Comparison of ENCODE assay signal across 27 cellular contexts in the genomic region with DNA sequence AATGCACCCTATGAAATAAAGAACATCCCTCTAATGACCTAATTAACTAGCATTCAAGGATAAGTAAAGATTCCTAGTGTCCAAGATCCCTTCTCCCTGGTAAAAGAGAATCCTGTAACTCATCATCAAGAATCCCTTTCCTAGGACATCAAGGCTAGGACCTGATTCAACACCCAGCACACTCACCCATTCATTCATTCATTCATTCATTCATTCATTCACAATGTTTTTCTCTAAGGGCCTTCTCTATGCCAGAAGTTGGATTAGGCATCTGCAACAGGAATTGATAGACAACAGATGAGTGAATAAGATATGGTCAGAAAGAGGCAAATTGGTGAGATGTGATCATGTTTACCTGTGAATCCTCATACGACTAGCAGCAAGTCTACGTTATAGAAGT.
"Had no signal": no experiment of that assay in that cellular context is flagged by ENCODE, and none has a peak within 500 bp of the region (broad histone marks: within the 10 kb centered on the region; RNA-seq: fewer than 3 reads in every experiment).

No MANE protein-coding gene starts in this region.

- H3K4me1 ChIP-seq: heart right ventricle had no signal

- H3K27ac ChIP-seq: coronary artery, dorsolateral prefrontal cortex, epithelial cell of prostate, esophagus squamous epithelium, gastrocnemius medialis, heart right ventricle, left lung, lower lobe of right lung had no signal

- H3K9me3 ChIP-seq: esophagus squamous epithelium, gastrocnemius medialis, heart right ventricle, left lung, lower lobe of right lung, mucosa of descending colon had no signal

- ATAC-seq: effector memory CD8-positive, alpha-beta T cell; esophagus mucosa; gastrocnemius medialis; heart right ventricle; left lung; left ventricle myocardium superior; lower lobe of right lung; mucosa of descending colon had no signal

- H3K4me3 ChIP-seq: coronary artery, dorsolateral prefrontal cortex, esophagus squamous epithelium, gastrocnemius medialis, heart right ventricle, left lung, lower lobe of right lung, mucosa of descending colon had no signal

- FAIRE-seq: colon, endometrium, islet of Langerhans had no signal

- DNase-seq: dermis blood vessel endothelial cell; dorsolateral prefrontal cortex; effector CD4-positive, alpha-beta T cell; effector memory CD8-positive, alpha-beta T cell; endodermal cell; erythroblast; esophagus squamous epithelium; foreskin fibroblast; foreskin melanocyte; gastrocnemius medialis; glutamatergic neuron; head of caudate nucleus; heart right ventricle; hippocampal formation; left cardiac atrium; left lung; left ventricle myocardium superior; lower lobe of right lung; mesenchymal stem cell; mucosa of descending colon; naive B cell had no signal

- H3K36me3 ChIP-seq: esophagus squamous epithelium, gastrocnemius medialis, heart right ventricle, left lung, lower lobe of right lung had no signal

- H3K27me3 ChIP-seq: dorsolateral prefrontal cortex, gastrocnemius medialis, heart right ventricle, left lung had no signal
